In the genomic region with DNA sequence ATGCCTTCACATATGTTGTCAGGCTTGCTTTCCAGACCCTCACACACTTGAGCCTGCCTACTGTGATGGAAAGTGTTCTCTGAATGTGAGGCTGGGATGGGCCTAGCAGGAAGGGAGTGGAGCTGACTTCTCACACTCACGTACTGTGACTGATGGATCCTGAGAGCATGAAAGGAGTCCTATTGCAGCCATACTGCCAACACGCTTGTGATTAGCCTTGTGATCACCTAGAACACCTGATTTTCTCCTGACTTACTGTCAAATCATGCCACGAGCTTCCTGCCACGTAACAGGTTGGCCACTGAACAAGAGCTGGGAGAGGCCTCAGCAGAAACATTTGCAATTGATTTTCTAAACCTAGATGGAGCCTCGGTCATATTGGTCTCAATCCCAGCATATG, we compare ENCODE assay signal across 16 cellular contexts.
"Had no signal": no experiment of that assay in that cellular context is flagged by ENCODE, and none has a peak within 500 bp of the region (broad histone marks: within the 10 kb centered on the region; RNA-seq: fewer than 3 reads in every experiment).

No MANE protein-coding gene starts in this region.

- ATAC-seq: body of pancreas; right lobe of liver; stimulated activated memory B cell treated with anti-CD40 and anti-IgM and Interleukin-4, amounts not matched to agents 10 μg/mL and 1 μg/mL and 100 μg/mL, for 72 hours had no signal

- H3K4me3 ChIP-seq: body of pancreas, right lobe of liver, smooth muscle cell, thyroid gland had no signal

- H3K4me1 Mint-ChIP-seq: activated naive CD8-positive, alpha-beta T cell treated with anti-CD3 and anti-CD28 coated beads, Interleukin-2, amount 10 ng/mL, durations not matched to agents 7 days and 5 days had no signal

- H3K27ac ChIP-seq: body of pancreas, right lobe of liver, WERI-Rb-1 had no signal

- H3K27ac Mint-ChIP-seq: activated naive CD8-positive, alpha-beta T cell treated with anti-CD3 and anti-CD28 coated beads, Interleukin-2, amount 10 ng/mL, durations not matched to agents 7 days and 5 days; stimulated activated memory B cell treated with anti-CD40 and anti-IgM and Interleukin-4, amounts not matched to agents 10 μg/mL and 1 μg/mL and 100 μg/mL, for 72 hours had no signal

- H3K36me3 Mint-ChIP-seq: activated naive CD8-positive, alpha-beta T cell treated with anti-CD3 and anti-CD28 coated beads, Interleukin-2, amount 10 ng/mL, durations not matched to agents 7 days and 5 days had no signal

- FAIRE-seq: keratinocyte had no signal

- H3K27me3 Mint-ChIP-seq: activated naive CD8-positive, alpha-beta T cell treated with anti-CD3 and anti-CD28 coated beads, Interleukin-2, amount 10 ng/mL, durations not matched to agents 7 days and 5 days; stimulated activated memory B cell treated with anti-CD40 and anti-IgM and Interleukin-4, amounts not matched to agents 10 μg/mL and 1 μg/mL and 100 μg/mL, for 72 hours had no signal

- H3K4me2 ChIP-seq: smooth muscle cell had no signal

- H3K4me1 ChIP-seq: body of pancreas had no signal

- DNase-seq: activated CD4-positive, alpha-beta T cell treated with anti-CD3 and anti-CD28 coated beads for 1 hour; activated CD4-positive, alpha-beta T cell treated with anti-CD3 and anti-CD28 coated beads, Interleukin-2, amount 50 U/mL, for 4 hours; activated naive CD8-positive, alpha-beta T cell treated with anti-CD3 and anti-CD28 coated beads, Interleukin-2, amount 10 ng/mL, durations not matched to agents 7 days and 5 days; body of pancreas; caudate nucleus; foreskin fibroblast; glutamatergic neuron; right lobe of liver; stimulated activated CD4-positive, alpha-beta T cell treated with anti-CD3 and anti-CD28 coated beads, Interleukin-4, amount 100 ng/mL, for 1 hour; thyroid gland; WERI-Rb-1 had no signal

- H3K9me3 Mint-ChIP-seq: activated naive CD8-positive, alpha-beta T cell treated with anti-CD3 and anti-CD28 coated beads, Interleukin-2, amount 10 ng/mL, durations not matched to agents 7 days and 5 days; neural crest cell; stimulated activated memory B cell treated with anti-CD40 and anti-IgM and Interleukin-4, amounts not matched to agents 10 μg/mL and 1 μg/mL and 100 μg/mL, for 72 hours had no signal

- H3K9me3 ChIP-seq: body of pancreas, right lobe of liver, thyroid gland had no signal

- H3K4me3 Mint-ChIP-seq: activated naive CD8-positive, alpha-beta T cell treated with anti-CD3 and anti-CD28 coated beads, Interleukin-2, amount 10 ng/mL, durations not matched to agents 7 days and 5 days; neural crest cell; stimulated activated memory B cell treated with anti-CD40 and anti-IgM and Interleukin-4, amounts not matched to agents 10 μg/mL and 1 μg/mL and 100 μg/mL, for 72 hours had no signal

- H3K27me3 ChIP-seq: body of pancreas, dorsolateral prefrontal cortex, right lobe of liver, thyroid gland had no signal
